Comparison of ENCODE assay signal across 19 cellular contexts in genomic region chr5:66066826-66067225, GRCh38.
"Had no signal": no experiment of that assay in that cellular context is flagged by ENCODE, and none has a peak within 500 bp of the region (broad histone marks: within the 10 kb centered on the region; RNA-seq: fewer than 3 reads in every experiment).

No MANE protein-coding gene starts in this region.

- H3K9ac ChIP-seq: parathyroid adenoma had no signal

- H3K4me1 ChIP-seq: parathyroid adenoma, prostate gland, stomach, transverse colon had no signal

- DNase-seq: cortex of kidney; dorsolateral prefrontal cortex; effector CD8-positive, alpha-beta T cell; heart left ventricle; hippocampal formation; mesendoderm; naive thymus-derived CD4-positive, alpha-beta T cell; nephron progenitor cell; stimulated activated CD4-positive, alpha-beta T cell treated with anti-CD3 and anti-CD28 coated beads, Interleukin-2, amount 100 ng/mL, for 24 hours; stimulated activated CD4-positive, alpha-beta T cell treated with anti-CD3 and anti-CD28 coated beads, Interleukin-4, amount 100 ng/mL, for 4 hours; stimulated activated naive B cell treated with anti-CD40 and anti-IgM and Interleukin-4, amounts not matched to agents 10 μg/mL and 1 μg/mL and 100 μg/mL, for 72 hours; stomach; substantia nigra; transverse colon had no signal

- H3K27ac ChIP-seq: heart left ventricle, parathyroid adenoma, prostate gland, stomach, thoracic aorta, transverse colon had no signal

- H3K27me3 ChIP-seq: dorsolateral prefrontal cortex, heart left ventricle, stomach, transverse colon had no signal

- H3K4me3 ChIP-seq: dorsolateral prefrontal cortex, heart left ventricle, prostate gland, stomach, thoracic aorta, transverse colon had no signal

- H2AFZ ChIP-seq: parathyroid adenoma had no signal

- H3K79me2 ChIP-seq: parathyroid adenoma had no signal

- H3K36me3 ChIP-seq: prostate gland, thoracic aorta had no signal

- H3K9me3 ChIP-seq: heart left ventricle, prostate gland, stomach, thoracic aorta, transverse colon had no signal

- ATAC-seq: heart left ventricle; naive thymus-derived CD4-positive, alpha-beta T cell; sciatic nerve; stimulated activated naive B cell treated with anti-CD40 and anti-IgM and Interleukin-4, amounts not matched to agents 10 μg/mL and 1 μg/mL and 100 μg/mL, for 72 hours had no signal

- FAIRE-seq: frontal cortex had no signal
